9 cellular contexts compared by ENCODE assay signal in genomic region chr9:95529910-95530309, GRCh38.
"Had no signal": no experiment of that assay in that cellular context is flagged by ENCODE, and none has a peak within 500 bp of the region (broad histone marks: within the 10 kb centered on the region; RNA-seq: fewer than 3 reads in every experiment).

No MANE protein-coding gene starts in this region.

- H3K4me1 ChIP-seq: HAP-1 had no signal

- DNase-seq: GM23248, GOT3, H7, KBM-7 had no signal

- H3K36me3 Mint-ChIP-seq: IgD-negative memory B cell had no signal

- H3K4me1 Mint-ChIP-seq: IgD-negative memory B cell had no signal

- H3K27ac Mint-ChIP-seq: IgD-negative memory B cell had no signal

- FAIRE-seq: HepG2 had no signal

- H3K9me3 ChIP-seq: HAP-1 had no signal

- ATAC-seq: HCT116, HepG2 had no signal

- H3K27ac ChIP-seq: GM23248, HL-60 had no signal

- H3K36me3 ChIP-seq: HAP-1 had no signal

- H3K4me3 ChIP-seq: GM23248, HAP-1 had no signal

- H3K4me3 Mint-ChIP-seq: IgD-negative memory B cell had no signal
